In genomic region chrX:154379569-154379951, GRCh38 we compare ENCODE assay signal across 8 cellular contexts. TPM values are rescaled to one million over a fixed set of nuclear protein-coding genes. Genes with fewer than 3 reads are reported as not detected.
DNase-seq lines count a peak whose midpoint lies in the region; ATAC-seq and TF ChIP-seq lines count a peak whose summit lies in the region.

No MANE protein-coding gene starts in this region.

- H3K9me3 ChIP-seq in CD8-positive, alpha-beta T cell (ENCODE audit: low read length), result no peaks in the 10 kb centered on the region
- H3K9me3 ChIP-seq in ectodermal cell (ENCODE audit: control insufficient read depth, low read length), result no peaks in the 10 kb centered on the region

- POLR2A ChIA-PET in CD8-positive, alpha-beta T cell (lab: Charles Lee), result interaction anchor here (0.7 to 4.5 kb wide), 6 partner anchors 9 to 164 kb away, joined by 3 to 23 read pairs (median 4); partner anchors contain the start of genes RPL10 and SLC10A3

- H3K27me3 Mint-ChIP-seq in CD8-positive, alpha-beta T cell (ENCODE audit: low read depth), result no peaks in the 10 kb centered on the region
- H3K27me3 Mint-ChIP-seq in neural crest cell (ENCODE audit: low read depth), result no peaks in the 10 kb centered on the region

- H3K4me3 Mint-ChIP-seq in CD8-positive, alpha-beta T cell, result peak overlapping the region; percentile 85
- H3K4me3 Mint-ChIP-seq in neural crest cell, result peak overlapping the region; percentile 93

- no peaks in the 10 kb centered on the region for H3K27me3 ChIP-seq in CD8-positive, alpha-beta T cell (ENCODE audit: insufficient read depth, low read length)
- H3K27me3 ChIP-seq in KMS-11 (ENCODE audit: insufficient read depth, low read depth), result no peaks in the 10 kb centered on the region
- H3K27me3 ChIP-seq in ectodermal cell (ENCODE audit: control insufficient read depth, insufficient read depth, low read length, poor library complexity, severe bottlenecking), result peaks cover 8% of the 10 kb centered on the region

- peak overlapping the region; percentile 73 for H3K4me3 ChIP-seq in CD8-positive, alpha-beta T cell (ENCODE audit: low read depth, low read length)
- no peak overlapping the region for H3K4me3 ChIP-seq in KMS-11 (IDR thresholded peaks at IDR 0.05; ENCODE audit: insufficient read depth, low read depth, low read length)
- peak overlapping the region; percentile 74 for H3K4me3 ChIP-seq in ectodermal cell (ENCODE audit: insufficient read depth, low read depth, low read length)

- peaks cover 21% of the 10 kb centered on the region for H3K36me3 Mint-ChIP-seq in CD8-positive, alpha-beta T cell
- peaks cover 4% of the 10 kb centered on the region for H3K36me3 Mint-ChIP-seq in neural crest cell (ENCODE audit: low read depth)

- H3K27ac ChIP-seq in CD8-positive, alpha-beta T cell (ENCODE audit: low read depth, low read length), result peak overlapping the region; percentile 99
- H3K27ac ChIP-seq in KMS-11, result peak overlapping the region; percentile 82
- H3K27ac ChIP-seq in ectodermal cell (ENCODE audit: insufficient read depth, low read depth, low read length, poor library complexity, severe bottlenecking), result peak overlapping the region; percentile 85

- CTCF ChIA-PET in CD8-positive, alpha-beta T cell (lab: Charles Lee), result no interaction called here

- peak in 1 of 7 experiments; percentile 28 for DNase-seq in CD8-positive, alpha-beta T cell
- DNase-seq in neural crest cell (ENCODE audit: low read depth, low spot score), result no peak
- DNase-seq in NCI-H2171 (lab: John Stamatoyannopoulos, UW), result no peak
- no peak for DNase-seq in stimulated activated CD4-positive, alpha-beta T cell treated with anti-CD3 and anti-CD28 coated beads, Interleukin-1b, Interleukin-23, amount 100 ng/mL, for 48 hours
- no peak for DNase-seq in SKM-1 treated with dmso at 0.1 percent for 144 hours (lab: John Stamatoyannopoulos, UW; ENCODE audit: unreplicated experiment)
- no peak for DNase-seq in NCI-H1930 (lab: John Stamatoyannopoulos, UW)

- H3K79me2 ChIP-seq in KMS-11 (ENCODE audit: insufficient read depth, low read depth), result peaks cover 7% of the 10 kb centered on the region; the same call in 1 of the 2 replicates

- intact Hi-C loops in CD8-positive, alpha-beta T cell (cut with DNase I, micrococcal nuclease), result loop anchor here in 1 of 2 experiments (5.0 to 10.0 kb wide), 3 partner anchors 285 to 407 kb away; partner anchors contain the start of genes DKC1, HCFC1, MECP2 and TMEM187

- H4K20me1 ChIP-seq in KMS-11 (ENCODE audit: insufficient read depth), result no peaks in the 10 kb centered on the region

- peak overlapping the region; percentile 93 for H3K27ac Mint-ChIP-seq in CD8-positive, alpha-beta T cell
- peak overlapping the region; percentile 96 for H3K27ac Mint-ChIP-seq in neural crest cell (ENCODE audit: unreplicated experiment)

- peak overlapping the region; percentile 94 for H3K9ac ChIP-seq in KMS-11

- peak overlapping the region; percentile 38 for H2AFZ ChIP-seq in KMS-11 (ENCODE audit: low read depth)

- H3K4me1 ChIP-seq in CD8-positive, alpha-beta T cell (ENCODE audit: insufficient read depth, low read length), result peaks cover 26% of the 10 kb centered on the region
- H3K4me1 ChIP-seq in KMS-11 (ENCODE audit: low read depth, poor library complexity, severe bottlenecking) (peaks cover 13% of the 10 kb centered on the region), ectodermal cell (ENCODE audit: control insufficient read depth, insufficient read depth, low read length) (peaks cover 9% of the 10 kb centered on the region)

- ATAC-seq in CD8-positive, alpha-beta T cell, result no peak

- peaks cover 5% of the 10 kb centered on the region for H3K36me3 ChIP-seq in CD8-positive, alpha-beta T cell (ENCODE audit: insufficient read depth, low read length)
- H3K36me3 ChIP-seq in KMS-11 (ENCODE audit: insufficient read depth), result no peaks in the 10 kb centered on the region
- H3K36me3 ChIP-seq in ectodermal cell (ENCODE audit: control insufficient read depth, insufficient read depth, low read length), result no peaks in the 10 kb centered on the region

- WGBS in ectodermal cell, 2 experiments, result 0 to 2% methylated on average over 38 of the region's 38 CpGs

- peaks cover 18% of the 10 kb centered on the region for H3K4me1 Mint-ChIP-seq in CD8-positive, alpha-beta T cell (ENCODE audit: low read depth)
- peaks cover 16% of the 10 kb centered on the region for H3K4me1 Mint-ChIP-seq in neural crest cell

- no peaks in the 10 kb centered on the region for H3K9me3 Mint-ChIP-seq in CD8-positive, alpha-beta T cell
- no peaks in the 10 kb centered on the region for H3K9me3 Mint-ChIP-seq in neural crest cell

- TF ChIP-seq CTCF in CD8-positive, alpha-beta T cell (IDR thresholded peaks at IDR 0.05), result no peak
- TF ChIP-seq CTCF in KMS-11 (conservative IDR thresholded peaks at IDR 0.05; ENCODE audit: low read depth, low read length), result no peak
- TF ChIP-seq CTCF in neural crest cell (conservative IDR thresholded peaks at IDR 0.05), result no peak

- H3K4me2 ChIP-seq in KMS-11, result peak overlapping the region; percentile 31

RNA-seq across cellular contexts. Expression of gene EMD, which starts 0.5 kb away (rescaled TPM):
- 100 to 1,000 TPM; 176 TPM for total RNA-seq in CD8-positive, alpha-beta T cell
- 70.7 TPM for polyA plus RNA-seq in ectodermal cell (2013, experiment 1 of 4)
- polyA plus RNA-seq in ectodermal cell (2013, experiment 2 of 4), result 74.1 TPM
- polyA plus RNA-seq in ectodermal cell (2013, experiment 3 of 4), result 64.8 TPM
- polyA plus RNA-seq in ectodermal cell (2013, experiment 4 of 4), result 69.4 TPM
- total RNA-seq in neural crest cell, result 54.3 and 56.8 TPM in 2 replicates

RNA-seq across cellular contexts. Expression of gene FLNA, which starts 5.1 kb away (rescaled TPM):
- total RNA-seq in CD8-positive, alpha-beta T cell, result 1,000 to 10,000 TPM; 1,274 to 1,333 TPM
- 614 TPM for polyA plus RNA-seq in ectodermal cell (2013, experiment 1 of 4)
- polyA plus RNA-seq in ectodermal cell (2013, experiment 2 of 4), result 687 TPM
- 500 TPM for polyA plus RNA-seq in ectodermal cell (2013, experiment 3 of 4)
- 579 TPM for polyA plus RNA-seq in ectodermal cell (2013, experiment 4 of 4)
- total RNA-seq in neural crest cell, result 786 and 809 TPM in 2 replicates

RNA-seq across cellular contexts. Expression of gene RPL10, which starts 18.6 kb away (rescaled TPM):
- total RNA-seq in CD8-positive, alpha-beta T cell, result 1,000 to 10,000 TPM; 6,105 to 6,263 TPM
- 2,698 TPM for polyA plus RNA-seq in ectodermal cell (2013, experiment 1 of 4)
- polyA plus RNA-seq in ectodermal cell (2013, experiment 2 of 4), result 2,845 TPM
- 2,945 TPM for polyA plus RNA-seq in ectodermal cell (2013, experiment 3 of 4)
- polyA plus RNA-seq in ectodermal cell (2013, experiment 4 of 4), result 3,150 TPM
- 2,853 and 2,857 TPM in 2 replicates for total RNA-seq in neural crest cell

RNA-seq across cellular contexts. Expression of gene DNASE1L1, which starts 29.5 kb away (rescaled TPM):
- total RNA-seq in CD8-positive, alpha-beta T cell, result 10 to 100 TPM; 19.3 to 19.7 TPM
- polyA plus RNA-seq in ectodermal cell (2013, experiment 1 of 4), result 17.5 TPM
- 16.1 TPM for polyA plus RNA-seq in ectodermal cell (2013, experiment 2 of 4)
- polyA plus RNA-seq in ectodermal cell (2013, experiment 3 of 4), result 14.3 TPM
- 15.1 TPM for polyA plus RNA-seq in ectodermal cell (2013, experiment 4 of 4)
- 9.3 and 11.5 TPM in 2 replicates for total RNA-seq in neural crest cell

RNA-seq across cellular contexts. Expression of gene TAFAZZIN, which starts 31.8 kb away (rescaled TPM):
- 10 to 100 TPM; 48.9 to 52.3 TPM for total RNA-seq in CD8-positive, alpha-beta T cell
- polyA plus RNA-seq in ectodermal cell (2013, experiment 1 of 4), result 42.7 TPM
- 38.3 TPM for polyA plus RNA-seq in ectodermal cell (2013, experiment 2 of 4)
- 40.2 TPM for polyA plus RNA-seq in ectodermal cell (2013, experiment 3 of 4)
- polyA plus RNA-seq in ectodermal cell (2013, experiment 4 of 4), result 47.3 TPM
- total RNA-seq in neural crest cell, result 45.7 and 47.1 TPM in 2 replicates
